In genomic region chr3:48663489-48664312, GRCh38 we compare ENCODE assay signal across 8 cellular contexts. TPM values are rescaled to one million over a fixed set of nuclear protein-coding genes. Genes with fewer than 3 reads are reported as not detected.
DNase-seq lines count a peak whose midpoint lies in the region; ATAC-seq, FAIRE-seq and TF ChIP-seq lines count a peak whose summit lies in the region.

No MANE protein-coding gene starts in this region.

- peak; percentile 80 for TF ChIP-seq POLR2A in erythroblast (IDR thresholded peaks at IDR 0.05; ENCODE audit: low read length)

- DNase-seq in Caki2 (ENCODE audit: low read depth) (peak; percentile 99), HTR-8/SVneo (ENCODE audit: insufficient read length, low spot score) (peak; percentile 99), OCI-M1 (lab: John Stamatoyannopoulos, UW) (peak; percentile 98), erythroblast (lab: John Stamatoyannopoulos, UW) (peak; percentile 97 to 98), mucosa of gallbladder (ENCODE audit: low spot score) (peak; percentile 91)
- DNase-seq in activated T-cell treated with anti-CD3 and anti-CD28 coated beads, Interleukin-2, amount 50 U/mL, for 1 hour, result peak; percentile 83
- peak; percentile 78 for DNase-seq in stimulated activated CD8-positive, alpha-beta memory T cell treated with anti-CD3 and anti-CD28 coated beads, Interleukin-4, amount 100 ng/mL, for 24 hours (ENCODE audit: low read depth)

- peak; percentile 99 for FAIRE-seq in HTR-8/SVneo (lab: Jason Lieb, UNC)

- in situ Hi-C loops in Caki2 (cut with HindIII; ENCODE audit: low pct_unique_long_range_greater_than_20kb, low sequenced_read_pairs), result no loop called here

- peak; percentile 82 for ATAC-seq in GM21367 (IDR thresholded peaks at IDR 0.05; ENCODE audit: unreplicated experiment)

RNA-seq across cellular contexts. Expression of gene CELSR3, which starts 1.0 kb away (rescaled TPM):
- 2.1 and 3.6 TPM in 2 replicates for total RNA-seq in Caki2 (2014; rRNA removed; shearing (Covaris generic); ENCODE audit: low replicate concordance)
- 0.75 TPM for total RNA-seq in mucosa of gallbladder

RNA-seq across cellular contexts. Expression of gene NCKIPSD, which starts 22.0 kb away (rescaled TPM):
- total RNA-seq in Caki2 (2014; rRNA removed; shearing (Covaris generic); ENCODE audit: low replicate concordance), result 4.0 and 25.1 TPM in 2 replicates
- total RNA-seq in mucosa of gallbladder, result 42.3 TPM

RNA-seq across cellular contexts. Expression of gene SLC26A6, which starts 28.4 kb away (rescaled TPM):
- total RNA-seq in Caki2 (2014; rRNA removed; shearing (Covaris generic); ENCODE audit: low replicate concordance), result 12.8 and 14.8 TPM in 2 replicates
- total RNA-seq in mucosa of gallbladder, result 31.1 TPM

RNA-seq across cellular contexts. Expression of gene TMEM89, which starts 42.1 kb away (rescaled TPM):
- not detected in 2 replicates for total RNA-seq in Caki2 (2014; rRNA removed; shearing (Covaris generic); ENCODE audit: low replicate concordance)
- total RNA-seq in mucosa of gallbladder, result not detected

RNA-seq across cellular contexts. Expression of gene IP6K2, which starts 53.3 kb away (rescaled TPM):
- total RNA-seq in Caki2 (2014; rRNA removed; shearing (Covaris generic); ENCODE audit: low replicate concordance), result 26.4 and 50.8 TPM in 2 replicates
- total RNA-seq in mucosa of gallbladder, result 98.3 TPM

Comparison
In these comparisons a context has a peak if more than half of its experiments do, and no peak if none do; other contexts are left out.
1. Peak in every context shown above with its lines: DNase-seq and ATAC-seq.